In the genomic region with DNA sequence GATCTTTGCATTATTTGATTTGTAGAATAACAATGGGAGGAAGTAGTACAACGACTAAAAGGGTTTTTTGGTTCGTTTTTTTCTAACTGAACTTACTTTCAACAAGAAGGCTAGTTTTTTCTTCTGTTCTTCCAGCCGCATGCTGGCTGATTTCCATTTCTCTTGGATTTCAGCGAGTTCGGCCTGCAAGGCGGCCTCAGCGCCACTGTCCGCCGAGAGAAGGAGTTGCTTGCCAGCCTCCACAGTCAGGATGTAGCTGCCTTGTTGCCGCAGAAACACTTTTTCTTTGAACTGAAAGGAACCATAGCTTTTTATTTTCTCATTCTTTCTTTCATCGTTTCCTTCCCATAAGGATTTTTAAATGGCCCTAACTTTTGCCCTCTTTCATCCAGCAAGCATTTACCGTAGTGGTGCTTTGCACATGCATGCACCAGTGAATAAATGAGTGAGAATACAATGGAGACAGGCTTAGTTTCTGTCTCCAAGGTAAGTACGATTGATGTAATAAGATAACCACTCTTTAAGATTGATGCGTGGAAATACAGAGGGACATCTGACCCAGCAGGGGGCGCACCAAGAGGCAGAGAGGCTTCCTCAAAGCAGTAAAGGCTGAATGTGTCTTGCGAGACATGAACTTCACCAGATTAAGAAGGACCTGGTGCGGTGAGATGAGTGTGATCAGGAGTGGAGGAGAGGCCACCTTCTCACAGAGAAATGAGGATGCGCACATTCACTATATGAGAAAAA, we compare ENCODE assay signal across 8 cellular contexts.
DNase-seq lines count a peak whose midpoint lies in the region; ATAC-seq, FAIRE-seq and TF ChIP-seq lines count a peak whose summit lies in the region.

No MANE protein-coding gene starts in this region.

- peak overlapping the region in 1 of 2 donors; percentile 23 for H3K27ac Mint-ChIP-seq in stimulated activated naive CD8-positive, alpha-beta T cell treated with anti-CD3 and anti-CD28 coated beads, Interleukin-15, amount 100 ng/mL, for 72 hours

- no peaks in the 10 kb centered on the region for H3K27me3 Mint-ChIP-seq in stimulated activated naive CD8-positive, alpha-beta T cell treated with anti-CD3 and anti-CD28 coated beads, Interleukin-15, amount 100 ng/mL, for 72 hours

- DNase-seq in D721Med (ENCODE audit: insufficient read length, low spot score), result no peak
- peak; percentile 44 for DNase-seq in NAMALWA (ENCODE audit: low spot score)
- peak; percentile 19 for DNase-seq in adipocyte (ENCODE audit: low read depth)
- peak; percentile 30 for DNase-seq in left kidney (ENCODE audit: low read depth, low spot score)
- DNase-seq in stimulated activated naive CD8-positive, alpha-beta T cell treated with anti-CD3 and anti-CD28 coated beads, Interleukin-15, amount 100 ng/mL, for 72 hours, result peak in 1 of 2 donors; percentile 38
- DNase-seq in GDM1 (lab: John Stamatoyannopoulos, UW), result no peak
- no peak for DNase-seq in COLO668 (lab: John Stamatoyannopoulos, UW; ENCODE audit: unreplicated experiment)

- no peak for FAIRE-seq in D721Med (lab: Jason Lieb, UNC)

- H3K36me3 ChIP-seq in adipocyte (ENCODE audit: control insufficient read depth, insufficient read depth, low read length, severe bottlenecking), result peaks cover 94% of the 10 kb centered on the region

- H3K4me1 Mint-ChIP-seq in stimulated activated naive CD8-positive, alpha-beta T cell treated with anti-CD3 and anti-CD28 coated beads, Interleukin-15, amount 100 ng/mL, for 72 hours, result peaks cover 10% of the 10 kb centered on the region

- no peaks in the 10 kb centered on the region for H3K27me3 ChIP-seq in adipocyte (replicated peaks; ENCODE audit: control insufficient read depth, insufficient read depth, low read length)

- H3K4me3 Mint-ChIP-seq in stimulated activated naive CD8-positive, alpha-beta T cell treated with anti-CD3 and anti-CD28 coated beads, Interleukin-15, amount 100 ng/mL, for 72 hours, result no peak overlapping the region

- peak; percentile 31 for TF ChIP-seq CTCF in D721Med (IDR thresholded peaks at IDR 0.05; ENCODE audit: insufficient read depth, missing control alignments)

- H3K4me3 ChIP-seq in adipocyte (ENCODE audit: low read length), result no peak overlapping the region

- no peaks in the 10 kb centered on the region for H3K4me1 ChIP-seq in adipocyte (ENCODE audit: control insufficient read depth, insufficient read depth, low read length)

- no peak overlapping the region for H3K9ac ChIP-seq in adipocyte (ENCODE audit: low read length)

- no peaks in the 10 kb centered on the region for H3K9me3 Mint-ChIP-seq in stimulated activated naive CD8-positive, alpha-beta T cell treated with anti-CD3 and anti-CD28 coated beads, Interleukin-15, amount 100 ng/mL, for 72 hours

- no peaks in the 10 kb centered on the region for H3K9me3 ChIP-seq in adipocyte (ENCODE audit: control insufficient read depth, low read length)

- peak; percentile 46 for ATAC-seq in stimulated activated naive CD8-positive, alpha-beta T cell treated with anti-CD3 and anti-CD28 coated beads, Interleukin-15, amount 100 ng/mL, for 72 hours
- ATAC-seq in HG02840 (IDR thresholded peaks at IDR 0.05; ENCODE audit: low FRiP score, unreplicated experiment), result no peak

Comparison
In these comparisons a context has a peak if more than half of its experiments do, and no peak if none do; other contexts are left out.
1. DNase-seq: peak in NAMALWA (single experiment), adipocyte (single experiment) and left kidney (single experiment); none in D721Med (single experiment), GDM1 (single experiment) and COLO668 (single experiment).